Comparison of ENCODE assay signal across 18 cellular contexts in genomic region chr15:71505962-71506361, GRCh38.
A peak's percentile ranks its signal among the peaks of the same experiment; 100 is the strongest.
DNase-seq lines count a peak whose midpoint lies in the region; ATAC-seq, FAIRE-seq and TF ChIP-seq lines count a peak whose summit lies in the region.
"Had no signal": no experiment of that assay in that cellular context is flagged by ENCODE, and none has a peak within 500 bp of the region (broad histone marks: within the 10 kb centered on the region; RNA-seq: fewer than 3 reads in every experiment).

No MANE protein-coding gene starts in this region.

- H3K9ac ChIP-seq in astrocyte (ENCODE audit: low read length) = no peak overlapping the region
- H3K9ac ChIP-seq: BLaER1 treated with 17β-estradiol and CSF1 and Interleukin-3, amounts not matched to agents 10 nM and 100 nM had no signal

- H3K4me3 ChIP-seq in astrocyte (ENCODE audit: insufficient read depth, low read depth, low read length) (no peak overlapping the region), prostate gland (no peak overlapping the region), pancreas (no peak overlapping the region)
- H3K4me3 ChIP-seq: BLaER1 treated with 17β-estradiol and CSF1 and Interleukin-3, amounts not matched to agents 10 nM and 100 nM; GM12878 had no signal

- H3K27ac Mint-ChIP-seq in astrocyte (ENCODE audit: unreplicated experiment) = no peak overlapping the region
- H3K27ac Mint-ChIP-seq: B cell; CD8-positive, alpha-beta T cell; H9 had no signal

- TF ChIP-seq CTCF in astrocyte (IDR thresholded peaks at IDR 0.05; ENCODE audit: insufficient read depth, low read depth, low read length) (no peak), prostate gland (IDR thresholded peaks at IDR 0.05) (no peak), pancreas (IDR thresholded peaks at IDR 0.05) (no peak)

- no peaks in the 10 kb centered on the region for H3K9me3 Mint-ChIP-seq in astrocyte (ENCODE audit: unreplicated experiment)
- H3K9me3 Mint-ChIP-seq: CD8-positive, alpha-beta T cell; H9 had no signal

- FAIRE-seq in astrocyte (lab: Jason Lieb, UNC) = peak; percentile 26
- FAIRE-seq in endometrium (lab: Jason Lieb, UNC) = peak; percentile 31
- FAIRE-seq in pancreas (lab: Jason Lieb, UNC) = no peak
- FAIRE-seq: GM12878, GM19239, H1 had no signal

- no peaks in the 10 kb centered on the region for H4K20me1 ChIP-seq in astrocyte (ENCODE audit: insufficient read depth, low read length)
- H4K20me1 ChIP-seq: BLaER1 treated with 17β-estradiol and CSF1 and Interleukin-3, amounts not matched to agents 10 nM and 100 nM had no signal

- no peaks in the 10 kb centered on the region for H3K27me3 Mint-ChIP-seq in astrocyte (ENCODE audit: low read depth, unreplicated experiment)

- H3K27me3 ChIP-seq in astrocyte (ENCODE audit: insufficient read depth, low read length) = no peaks in the 10 kb centered on the region
- H3K27me3 ChIP-seq in prostate gland (replicated peaks; ENCODE audit: insufficient read depth) = no peaks in the 10 kb centered on the region
- no peaks in the 10 kb centered on the region for H3K27me3 ChIP-seq in pancreas
- H3K27me3 ChIP-seq: BLaER1 treated with 17β-estradiol and CSF1 and Interleukin-3, amounts not matched to agents 10 nM and 100 nM had no signal

- 27% methylated on average over 4 of the region's 4 CpGs for WGBS in prostate gland
- 64 to 69% methylated on average over 4 of the region's 4 CpGs for WGBS in pancreas, 2 donors

- no peak overlapping the region for H3K4me2 ChIP-seq in astrocyte (ENCODE audit: low read length)
- H3K4me2 ChIP-seq: BLaER1 treated with 17β-estradiol and CSF1 and Interleukin-3, amounts not matched to agents 10 nM and 100 nM had no signal

- no peak for TF ChIP-seq POLR2A in prostate gland (IDR thresholded peaks at IDR 0.05)

- H3K36me3 Mint-ChIP-seq in astrocyte (ENCODE audit: low read depth, unreplicated experiment) = no peaks in the 10 kb centered on the region
- H3K36me3 Mint-ChIP-seq: CD8-positive, alpha-beta T cell had no signal

- no peak overlapping the region for H3K4me3 Mint-ChIP-seq in astrocyte (ENCODE audit: unreplicated experiment)
- H3K4me3 Mint-ChIP-seq: B cell; CD8-positive, alpha-beta T cell; H9 had no signal

- DNase-seq in astrocyte (ENCODE audit: low read depth) (no peak), prostate gland (ENCODE audit: low spot score) (no peak), COR-L47 (lab: John Stamatoyannopoulos, UW) (no peak), pancreas (no peak), dermis blood vessel endothelial cell (no peak)
- DNase-seq: CD8-positive, alpha-beta T cell; DMS 273 treated with DMSO at 0.1 percent for 48 hours; DMS53; DND-41; EL; H9; IMR-90 had no signal

- H3K36me3 ChIP-seq in astrocyte (ENCODE audit: insufficient read depth, low read length) (no peaks in the 10 kb centered on the region), prostate gland (no peaks in the 10 kb centered on the region), pancreas (no peaks in the 10 kb centered on the region)
- H3K36me3 ChIP-seq: BLaER1 treated with 17β-estradiol and CSF1 and Interleukin-3, amounts not matched to agents 10 nM and 100 nM had no signal

- no peaks in the 10 kb centered on the region for H3K4me1 Mint-ChIP-seq in astrocyte (ENCODE audit: low read depth, unreplicated experiment)
- H3K4me1 Mint-ChIP-seq: B cell had no signal

- intact Hi-C loops in prostate gland (cut with DNase I) (no loop called here), pancreas (cut with DNase I) (no loop called here)

- no peaks in the 10 kb centered on the region for H3K9me3 ChIP-seq in astrocyte (ENCODE audit: insufficient read depth, low read depth, low read length)
- no peaks in the 10 kb centered on the region for H3K9me3 ChIP-seq in prostate gland
- no peaks in the 10 kb centered on the region for H3K9me3 ChIP-seq in pancreas

- no peak overlapping the region for H2AFZ ChIP-seq in astrocyte (ENCODE audit: low read depth, low read length)

- H3K4me1 ChIP-seq in astrocyte (ENCODE audit: insufficient read depth, low read length) (no peaks in the 10 kb centered on the region), prostate gland (replicated peaks) (peaks cover 9% of the 10 kb centered on the region), pancreas (peaks cover 0 to 3% (median 0%) of the 10 kb centered on the region in 3 donors)
- H3K4me1 ChIP-seq: BLaER1 treated with 17β-estradiol and CSF1 and Interleukin-3, amounts not matched to agents 10 nM and 100 nM had no signal

- ATAC-seq in pancreas = no peak
- ATAC-seq: CD8-positive, alpha-beta T cell; GM12878 had no signal

- H3K27ac ChIP-seq in astrocyte (ENCODE audit: low read depth, low read length) (no peak overlapping the region), prostate gland (peak overlapping the region; percentile 73 to 79), pancreas (no peak overlapping the region)
- H3K27ac ChIP-seq: BLaER1 treated with 17β-estradiol and CSF1 and Interleukin-3, amounts not matched to agents 10 nM and 100 nM had no signal

- no peaks in the 10 kb centered on the region for H3K79me2 ChIP-seq in astrocyte (ENCODE audit: insufficient read depth, low read length)

Comparison
In these comparisons a context has a peak if more than half of its experiments do, and no peak if none do; other contexts are left out.
1. H3K27ac ChIP-seq: peak in prostate gland (2 of 2); none in astrocyte (single experiment) and pancreas (0 of 4).